ENCODE assay signal across 8 cellular contexts in genomic region chr12:7188557-7189397, GRCh38. TPM values are rescaled to one million over a fixed set of nuclear protein-coding genes. Genes with fewer than 3 reads are reported as not detected.
DNase-seq lines count a peak whose midpoint lies in the region; ATAC-seq and TF ChIP-seq lines count a peak whose summit lies in the region.

No MANE protein-coding gene starts in this region.

- H3K9me3 ChIP-seq in iPS-18c (ENCODE audit: control insufficient read depth, insufficient read depth, low read length) (no peaks in the 10 kb centered on the region), skeletal muscle satellite cell (replicated peaks; ENCODE audit: low read length) (no peaks in the 10 kb centered on the region)

- no peaks in the 10 kb centered on the region for H3K27me3 ChIP-seq in skeletal muscle satellite cell (ENCODE audit: control insufficient read depth, insufficient read depth, low read length)

- peak overlapping the region; percentile 94 for H3K4me3 ChIP-seq in GM12875 (ENCODE audit: low read depth, low read length)
- peak overlapping the region; percentile 71 for H3K4me3 ChIP-seq in iPS-18c (ENCODE audit: insufficient read depth, low read depth, low read length)
- H3K4me3 ChIP-seq in skeletal muscle satellite cell (ENCODE audit: low read length): peak overlapping the region; percentile 94

- DNase-seq in NCI-H187 treated with DMSO at 0.1 percent for 48 hours (lab: John Stamatoyannopoulos, UW) (peak; percentile 7), UCSD-AML1 (lab: John Stamatoyannopoulos, UW; ENCODE audit: unreplicated experiment) (peak; percentile 75), T47D (ENCODE audit: low read depth in 1 of 2, low spot score in 1 of 2) (peak; percentile 4 to 44)

- peak overlapping the region; percentile 98 for H3K4me2 ChIP-seq in skeletal muscle satellite cell (ENCODE audit: low read length)

- peaks cover 16% of the 10 kb centered on the region for H3K4me1 ChIP-seq in skeletal muscle satellite cell (ENCODE audit: control insufficient read depth, insufficient read depth, low read length)

- TF ChIP-seq POLR2A in GM18505 (IDR thresholded peaks at IDR 0.05; ENCODE audit: borderline replicate concordance, extremely low read depth, insufficient read depth, insufficient read length): no peak

- peaks cover 14% of the 10 kb centered on the region for H3K36me3 ChIP-seq in skeletal muscle satellite cell (ENCODE audit: insufficient read depth, low read length)

- peak; percentile 31 for ATAC-seq in HG02840 (IDR thresholded peaks at IDR 0.05; ENCODE audit: low FRiP score, unreplicated experiment)
- ATAC-seq in GM18505 (IDR thresholded peaks at IDR 0.05; ENCODE audit: unreplicated experiment): no peak

- TF ChIP-seq CTCF in GM12875 (IDR thresholded peaks at IDR 0.05; ENCODE audit: borderline replicate concordance, insufficient read depth, low read depth, low read length): peak; percentile 77

- in situ Hi-C loops in T47D (cut with HindIII; ENCODE audit: low pct_unique_long_range_greater_than_20kb, low sequenced_read_pairs): no loop called here

- peak overlapping the region; percentile 92 for H3K9ac ChIP-seq in skeletal muscle satellite cell (ENCODE audit: low read depth, low read length)

RNA-seq across cellular contexts. Expression of gene PEX5, which starts 0.7 kb away (rescaled TPM):
- 26.9 and 31.0 TPM in 2 replicates for total RNA-seq in skeletal muscle satellite cell (2012; rRNA removed)

RNA-seq across cellular contexts. Expression of gene CLSTN3, which starts 58.6 kb away (rescaled TPM):
- 3.5 and 6.6 TPM in 2 replicates for total RNA-seq in skeletal muscle satellite cell (2012; rRNA removed)

Comparison
In these comparisons a context has a peak if more than half of its experiments do, and no peak if none do; other contexts are left out.
1. DNase-seq: peak in every context shown above with its lines; median percentile 75 in UCSD-AML1; 24 in T47D; 7 in NCI-H187 treated with DMSO at 0.1 percent for 48 hours.